In the genomic region with DNA sequence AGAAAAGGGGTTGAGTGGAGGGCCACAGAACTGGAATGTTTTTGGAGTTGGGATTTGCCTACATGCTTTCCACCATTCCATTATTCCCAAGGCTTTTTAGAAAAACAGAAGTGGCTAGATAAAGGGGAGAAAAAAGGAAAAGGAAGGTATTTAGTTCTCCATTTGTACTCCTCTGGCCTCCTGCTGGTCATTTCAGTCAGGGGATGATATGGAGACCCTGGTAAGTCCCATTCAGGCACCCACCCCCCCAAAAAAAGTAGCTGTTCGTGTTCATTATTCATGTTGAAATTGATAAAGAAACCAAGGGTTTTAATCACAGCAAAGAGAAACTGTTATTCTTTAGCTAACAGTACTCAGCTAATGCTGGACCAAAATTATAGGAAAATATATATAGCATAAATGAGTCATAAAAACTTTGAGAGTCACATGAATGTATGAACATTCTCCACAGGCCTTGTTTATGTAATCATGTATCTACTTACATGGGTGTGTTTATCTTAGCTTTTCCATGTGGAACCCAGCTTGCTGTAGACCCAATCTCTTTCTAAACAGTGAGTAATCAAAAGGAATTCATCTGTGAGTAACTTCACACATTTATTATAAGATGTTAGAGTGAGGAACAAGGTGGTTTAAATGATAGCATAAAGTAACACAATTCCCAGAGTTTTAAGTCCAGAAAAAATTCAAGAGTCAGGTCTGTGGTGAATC, we compare ENCODE assay signal across 16 cellular contexts.
A peak's percentile ranks its signal among the peaks of the same experiment; 100 is the strongest.
DNase-seq lines count a peak whose midpoint lies in the region; ATAC-seq, FAIRE-seq and TF ChIP-seq lines count a peak whose summit lies in the region.
"Had no signal": no experiment of that assay in that cellular context is flagged by ENCODE, and none has a peak within 500 bp of the region (broad histone marks: within the 10 kb centered on the region; RNA-seq: fewer than 3 reads in every experiment).

No MANE protein-coding gene starts in this region.

- intact Hi-C loops in MCF 10A (cut with micrococcal nuclease): loop anchor here (10.0 kb wide), 1 partner anchor 71 kb away; no protein-coding TSS in a partner anchor
- intact Hi-C loops in breast epithelium (cut with DNase I; ENCODE audit: low total_unique reads): no loop called here
- intact Hi-C loops in K562 (cut with micrococcal nuclease): no loop called here
- intact Hi-C loops in activated naive CD4-positive, alpha-beta T cell treated with anti-CD3 and anti-CD28 coated beads for 36 hours (cut with micrococcal nuclease): no loop called here

- H3K9me3 ChIP-seq in breast epithelium (peaks cover 0 to 8% of the 10 kb centered on the region in 2 donors), K562 (replicated peaks; ENCODE audit: control insufficient read depth, insufficient read depth, low read depth, low read length) (no peaks in the 10 kb centered on the region)
- H3K9me3 ChIP-seq: A549, thoracic aorta had no signal

- TF ChIP-seq POLR2A in breast epithelium (IDR thresholded peaks at IDR 0.05): no peak
- no peak for TF ChIP-seq POLR2A in K562 (conservative IDR thresholded peaks at IDR 0.05)

- no peak overlapping the region for H2AFZ ChIP-seq in K562 (ENCODE audit: low read depth, low read length)

- TF ChIP-seq CTCF in MCF 10A (IDR thresholded peaks at IDR 0.05; ENCODE audit: unreplicated experiment): peak; percentile 31
- no peak for TF ChIP-seq CTCF in breast epithelium (IDR thresholded peaks at IDR 0.05)
- TF ChIP-seq CTCF in K562 (IDR thresholded peaks at IDR 0.05 in 2 of 3, conservative IDR thresholded peaks at IDR 0.05 in 1 of 3; ENCODE audit: insufficient read depth in 2 of 3, low read depth in 1 of 3, low read length in 3 of 3): no peak

- H3K9me1 ChIP-seq in K562 (ENCODE audit: control insufficient read depth, insufficient read depth, low read length): no peaks in the 10 kb centered on the region

- no peak overlapping the region for H3K4me3 ChIP-seq in breast epithelium
- no peak overlapping the region for H3K4me3 ChIP-seq in K562
- H3K4me3 ChIP-seq: A549, coronary artery, heart left ventricle, thoracic aorta had no signal

- WGBS in K562 (ENCODE audit: insufficient coverage, low coverage, missing lambda C conversion rate): 0% methylated on average over 1 of the region's 1 CpG

- DNase-seq in MCF 10A (ENCODE audit: unreplicated experiment) (peak; percentile 82), breast epithelium (ENCODE audit: low spot score in 2 of 2) (no peak), K562 (ENCODE audit: extremely low read depth in 1 of 4, low spot score in 3 of 4) (peak in 2 of 4 experiments; percentile 14), iris pigment epithelial cell (ENCODE audit: low read depth) (peak; percentile 93), midbrain (lab: John Stamatoyannopoulos, UW) (no peak)
- no peak for DNase-seq in activated naive CD4-positive, alpha-beta T cell treated with anti-CD3 and anti-CD28 coated beads for 36 hours
- DNase-seq in activated CD4-positive, alpha-beta T cell treated with anti-CD3 and anti-CD28 coated beads for 4 hours: no peak
- DNase-seq: activated effector memory CD4-positive, alpha-beta T cell treated with anti-CD3 and anti-CD28 coated beads, Interleukin-2, amount 50 U/mL, for 16 hours; heart left ventricle; NCI-H1417 treated with DMSO at 0.1 percent for 48 hours had no signal

- no peak overlapping the region for H3K27ac ChIP-seq in breast epithelium
- no peak overlapping the region for H3K27ac ChIP-seq in K562 (ENCODE audit: extremely low read depth, low read depth, low read length)
- H3K27ac ChIP-seq: A549, coronary artery, heart left ventricle, HL-60 had no signal

- H3K4me2 ChIP-seq in K562 (ENCODE audit: insufficient read depth, low read length): no peak overlapping the region
- H3K4me2 ChIP-seq: A549 had no signal

- no peak for ATAC-seq in K562
- no peak for ATAC-seq in HG03457 (IDR thresholded peaks at IDR 0.05; ENCODE audit: unreplicated experiment)
- ATAC-seq: A549; activated CD4-positive, CD25-positive, alpha-beta regulatory T cell treated with anti-CD3 and anti-CD28 coated beads, Interleukin-2, amount 50 U/mL, for 24 hours had no signal

- no peaks in the 10 kb centered on the region for H3K27me3 ChIP-seq in breast epithelium
- H3K27me3 ChIP-seq in K562 (ENCODE audit: control insufficient read depth in 2 of 2, insufficient read depth in 2 of 2, low read length in 2 of 2): no peaks in the 10 kb centered on the region
- H3K27me3 ChIP-seq: heart left ventricle had no signal

- H3K4me1 ChIP-seq in breast epithelium: no peaks in the 10 kb centered on the region
- H3K4me1 ChIP-seq in K562 (replicated peaks in 1 of 2; ENCODE audit: control insufficient read depth in 2 of 2, insufficient read depth in 2 of 2, low read length in 2 of 2): no peaks in the 10 kb centered on the region
- H3K4me1 ChIP-seq: A549 had no signal

- H3K4me1 Mint-ChIP-seq in MCF 10A (ENCODE audit: insufficient read depth, unreplicated experiment): peaks cover 40% of the 10 kb centered on the region
- peaks cover 6% of the 10 kb centered on the region for H3K4me1 Mint-ChIP-seq in activated naive CD4-positive, alpha-beta T cell treated with anti-CD3 and anti-CD28 coated beads for 36 hours (ENCODE audit: low read depth)

- TF ChIP-seq EP300 in K562 (IDR thresholded peaks at IDR 0.05; ENCODE audit: low read length): no peak

- H3K4me3 Mint-ChIP-seq in MCF 10A (ENCODE audit: unreplicated experiment): peak overlapping the region; percentile 9
- no peak overlapping the region for H3K4me3 Mint-ChIP-seq in activated naive CD4-positive, alpha-beta T cell treated with anti-CD3 and anti-CD28 coated beads for 36 hours

- peaks cover 1% of the 10 kb centered on the region for H3K9me3 Mint-ChIP-seq in MCF 10A (ENCODE audit: unreplicated experiment)
- H3K9me3 Mint-ChIP-seq in activated naive CD4-positive, alpha-beta T cell treated with anti-CD3 and anti-CD28 coated beads for 36 hours: peaks cover 2% of the 10 kb centered on the region

- no peaks in the 10 kb centered on the region for H3K36me3 ChIP-seq in breast epithelium
- no peaks in the 10 kb centered on the region for H3K36me3 ChIP-seq in K562 (ENCODE audit: control insufficient read depth, insufficient read depth, low read length)
- H3K36me3 ChIP-seq: heart left ventricle, thoracic aorta had no signal

- H3K27ac Mint-ChIP-seq in MCF 10A (ENCODE audit: low read depth, unreplicated experiment): peak overlapping the region; percentile 32
- H3K27ac Mint-ChIP-seq in activated naive CD4-positive, alpha-beta T cell treated with anti-CD3 and anti-CD28 coated beads for 36 hours: no peak overlapping the region

- TF ChIP-seq RAD21 in K562 (CRISPR knock-in tag; conservative IDR thresholded peaks at IDR 0.05 in 1 of 2, IDR thresholded peaks at IDR 0.05 in 1 of 2): no peak

- FAIRE-seq in K562 (lab: Jason Lieb, UNC): no peak
- FAIRE-seq: A549 had no signal

- no peak overlapping the region for H3K9ac ChIP-seq in K562 (ENCODE audit: insufficient read depth in 1 of 2, low read depth in 2 of 2, low read length in 2 of 2)

- in situ Hi-C loops in K562 (cut with MboI): no loop called here

- POLR2A ChIA-PET in MCF 10A (lab: Yijun Ruan, JAX): interaction anchor here (1.1 kb wide), 1 partner anchor 31 kb away, joined by 3 read pairs; no protein-coding TSS in a partner anchor
- POLR2A ChIA-PET in K562 (lab: Yijun Ruan, JAX): no interaction called here

- BruUV-seq in MCF 10A (replicated peaks; lab: Mats Ljungman, UMichigan) (no TSS peak), K562 (replicated peaks; lab: Mats Ljungman, UMichigan) (no TSS peak)

- H3K27me3 Mint-ChIP-seq in MCF 10A (ENCODE audit: insufficient read depth, unreplicated experiment): no peaks in the 10 kb centered on the region
- H3K27me3 Mint-ChIP-seq in activated naive CD4-positive, alpha-beta T cell treated with anti-CD3 and anti-CD28 coated beads for 36 hours (ENCODE audit: low read depth): no peaks in the 10 kb centered on the region

- no peaks in the 10 kb centered on the region for H4K20me1 ChIP-seq in K562 (replicated peaks; ENCODE audit: control insufficient read depth, insufficient read depth, low read length)

- H3K79me2 ChIP-seq in K562 (ENCODE audit: control insufficient read depth, insufficient read depth, low read length): no peaks in the 10 kb centered on the region

- no peaks in the 10 kb centered on the region for H3K36me3 Mint-ChIP-seq in MCF 10A (ENCODE audit: insufficient read depth, unreplicated experiment)
- no peaks in the 10 kb centered on the region for H3K36me3 Mint-ChIP-seq in activated naive CD4-positive, alpha-beta T cell treated with anti-CD3 and anti-CD28 coated beads for 36 hours (ENCODE audit: low read depth)

- CTCF ChIA-PET in MCF 10A (lab: Yijun Ruan, JAX) (interaction anchor here (0.6 to 1.9 kb wide), 3 partner anchors 12 to 134 kb away, joined by 3 to 4 read pairs (median 3); no protein-coding TSS in a partner anchor), K562 (lab: Yijun Ruan, JAX; ENCODE audit: low intra/inter-chr PET ratio) (no interaction called here)
- CTCF ChIA-PET in activated naive CD4-positive, alpha-beta T cell treated with anti-CD3 and anti-CD28 coated beads for 36 hours (lab: Charles Lee): no interaction called here

TF ChIP-seq in K562, 482 proteins besides CTCF, POLR2A, EP300 and RAD21 (continues in another document):
- TF ChIP-seq TCF3 (CRISPR knock-in tag; IDR thresholded peaks at IDR 0.05) (peak; percentile 20; the same call in 1 of the 2 replicates), TAL1 (IDR thresholded peaks at IDR 0.05) (peak; percentile 37; the same call in 1 of the 2 replicates), CBFA2T3 (IDR thresholded peaks at IDR 0.05) (peak; percentile 62), ZNF224 (CRISPR knock-in tag; IDR thresholded peaks at IDR 0.05) (no peak), ZNF311 (CRISPR knock-in tag; IDR thresholded peaks at IDR 0.05) (0 out of 2 replicates have a peak, but pooled peaks have one; percentile 49), ZNF274 (IDR thresholded peaks at IDR 0.05; ENCODE audit: borderline replicate concordance, low read depth, low read length) (no peak), RUNX1 (IDR thresholded peaks at IDR 0.05; ENCODE audit: low read depth) (no peak), MAFF (IDR thresholded peaks at IDR 0.05; ENCODE audit: low read length) (no peak), ZNF75A (CRISPR knock-in tag; IDR thresholded peaks at IDR 0.05) (no peak), PURB (CRISPR knock-in tag; IDR thresholded peaks at IDR 0.05; ENCODE audit: low read depth) (no peak), RFX7 (CRISPR knock-in tag; IDR thresholded peaks at IDR 0.05) (no peak), CBFA2T2 (conservative IDR thresholded peaks at IDR 0.05) (peak; percentile 44; the same call in 1 of the 2 replicates)
- TF ChIP-seq, protein P1, sequence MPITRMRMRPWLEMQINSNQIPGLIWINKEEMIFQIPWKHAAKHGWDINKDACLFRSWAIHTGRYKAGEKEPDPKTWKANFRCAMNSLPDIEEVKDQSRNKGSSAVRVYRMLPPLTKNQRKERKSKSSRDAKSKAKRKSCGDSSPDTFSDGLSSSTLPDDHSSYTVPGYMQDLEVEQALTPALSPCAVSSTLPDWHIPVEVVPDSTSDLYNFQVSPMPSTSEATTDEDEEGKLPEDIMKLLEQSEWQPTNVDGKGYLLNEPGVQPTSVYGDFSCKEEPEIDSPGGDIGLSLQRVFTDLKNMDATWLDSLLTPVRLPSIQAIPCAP (CRISPR knock-in tag; IDR thresholded peaks at IDR 0.05; ENCODE audit: borderline replicate concordance): no peak

Comparison
In these comparisons a context has a peak if more than half of its experiments do, and no peak if none do; other contexts are left out.
1. DNase-seq: peak in MCF 10A (single experiment) and iris pigment epithelial cell (single experiment); none in breast epithelium (0 of 2), activated naive CD4-positive, alpha-beta T cell treated with anti-CD3 and anti-CD28 coated beads for 36 hours (single experiment), midbrain (single experiment) and activated CD4-positive, alpha-beta T cell treated with anti-CD3 and anti-CD28 coated beads for 4 hours (0 of 2).